1 cellular context compared by ENCODE assay signal in genomic region chr10:110304394-110304779, GRCh38.
TF ChIP-seq lines count a peak whose summit lies in the region.

No MANE protein-coding gene starts in this region.

TF ChIP-seq in HepG2, 621 proteins besides CTCF, POLR2A, EP300 and RAD21 (continued from another document and continues in another):
- peak; percentile 48 for TF ChIP-seq ZNF687 (CRISPR knock-in tag; IDR thresholded peaks at IDR 0.05)
- TF ChIP-seq FOXJ3 (CRISPR knock-in tag; IDR thresholded peaks at IDR 0.05; ENCODE audit: borderline replicate concordance): no peak
- no peak for TF ChIP-seq SIN3B (IDR thresholded peaks at IDR 0.05; ENCODE audit: low read length)
- no peak for TF ChIP-seq NBN (conservative IDR thresholded peaks at IDR 0.05)
- TF ChIP-seq STAT5B (CRISPR knock-in tag; IDR thresholded peaks at IDR 0.05): no peak
- TF ChIP-seq ZBTB4 (CRISPR knock-in tag; IDR thresholded peaks at IDR 0.05; ENCODE audit: borderline replicate concordance): no peak
- TF ChIP-seq RBFOX2 (IDR thresholded peaks at IDR 0.05; ENCODE audit: low read depth, low read length): peak; percentile 79
- no peak for TF ChIP-seq KLF16 (CRISPR knock-in tag; IDR thresholded peaks at IDR 0.05)
- no peak for TF ChIP-seq ZNF512 (CRISPR knock-in tag; IDR thresholded peaks at IDR 0.05)
- TF ChIP-seq ZNF776 (CRISPR knock-in tag; IDR thresholded peaks at IDR 0.05): no peak
- no peak for TF ChIP-seq HINFP (CRISPR knock-in tag; IDR thresholded peaks at IDR 0.05; ENCODE audit: low read depth)
- TF ChIP-seq ELF3 (CRISPR knock-in tag; IDR thresholded peaks at IDR 0.05): no peak
- no peak for TF ChIP-seq HNRNPUL1 (IDR thresholded peaks at IDR 0.05; ENCODE audit: low read depth, low read length)
- TF ChIP-seq SMAD1 (CRISPR knock-in tag; IDR thresholded peaks at IDR 0.05; ENCODE audit: borderline replicate concordance, low read depth): no peak
- no peak for TF ChIP-seq ZNF574 (CRISPR knock-in tag; IDR thresholded peaks at IDR 0.05)
- no peak for TF ChIP-seq NFAT5 (CRISPR knock-in tag; IDR thresholded peaks at IDR 0.05)
- TF ChIP-seq NFE2L2 (IDR thresholded peaks at IDR 0.05; ENCODE audit: low read length): no peak
- no peak for TF ChIP-seq GATAD1 (CRISPR knock-in tag; IDR thresholded peaks at IDR 0.05)
- no peak for TF ChIP-seq HMG20A (CRISPR knock-in tag; IDR thresholded peaks at IDR 0.05; ENCODE audit: borderline replicate concordance)
- TF ChIP-seq ZNF44 (CRISPR knock-in tag; IDR thresholded peaks at IDR 0.05): no peak
- TF ChIP-seq CREBL2 (CRISPR knock-in tag; IDR thresholded peaks at IDR 0.05; ENCODE audit: borderline replicate concordance): no peak
- no peak for TF ChIP-seq ZBTB21 (CRISPR knock-in tag; IDR thresholded peaks at IDR 0.05)
- no peak for TF ChIP-seq ZNF800 (CRISPR knock-in tag; IDR thresholded peaks at IDR 0.05)
- TF ChIP-seq NFE2L1 (CRISPR knock-in tag; IDR thresholded peaks at IDR 0.05; ENCODE audit: borderline replicate concordance): no peak
- no peak for TF ChIP-seq WIZ (CRISPR knock-in tag; IDR thresholded peaks at IDR 0.05)
- no peak for TF ChIP-seq ZSCAN5A (CRISPR knock-in tag; IDR thresholded peaks at IDR 0.05; ENCODE audit: borderline replicate concordance)
- TF ChIP-seq ZNF207 (IDR thresholded peaks at IDR 0.05; ENCODE audit: borderline replicate concordance): no peak
- TF ChIP-seq POGK (CRISPR knock-in tag; conservative IDR thresholded peaks at IDR 0.05): 0 out of 2 replicates have a peak, but pooled peaks have one; percentile 31
- TF ChIP-seq SMAD9 (CRISPR knock-in tag; IDR thresholded peaks at IDR 0.05): no peak
- TF ChIP-seq KLF13 (CRISPR knock-in tag; IDR thresholded peaks at IDR 0.05): no peak
- TF ChIP-seq ZNF260 (CRISPR knock-in tag; IDR thresholded peaks at IDR 0.05; ENCODE audit: borderline replicate concordance, low read depth): no peak
